16 cellular contexts compared by ENCODE assay signal in genomic region chr3:60932669-60933068, GRCh38.
DNase-seq lines count a peak whose midpoint lies in the region; ATAC-seq and TF ChIP-seq lines count a peak whose summit lies in the region.
"Had no signal": no experiment of that assay in that cellular context is flagged by ENCODE, and none has a peak within 500 bp of the region (broad histone marks: within the 10 kb centered on the region; RNA-seq: fewer than 3 reads in every experiment).

No MANE protein-coding gene starts in this region.

- H3K36me3 Mint-ChIP-seq in osteocyte (ENCODE audit: unreplicated experiment) = no peaks in the 10 kb centered on the region

- no peaks in the 10 kb centered on the region for H4K20me1 ChIP-seq in GM23248 (ENCODE audit: insufficient read depth)
- H4K20me1 ChIP-seq: BLaER1 treated with 17β-estradiol and CSF1 and Interleukin-3, amounts not matched to agents 10 nM and 100 nM had no signal

- H3K27ac ChIP-seq in GM23248 (no peak overlapping the region), VCaP (peak overlapping the region; percentile 70; the same call in 1 of the 2 replicates), testis (no peak overlapping the region)
- H3K27ac ChIP-seq: BLaER1 treated with 17β-estradiol and CSF1 and Interleukin-3, amounts not matched to agents 10 nM and 100 nM had no signal

- no peaks in the 10 kb centered on the region; the same call in 1 of the 2 replicates for H3K9me2 ChIP-seq in GM23248 (ENCODE audit: insufficient read depth)

- H3K36me3 ChIP-seq in GM23248 (ENCODE audit: low read depth) (no peaks in the 10 kb centered on the region), testis (ENCODE audit: low read depth, missing control alignments) (no peaks in the 10 kb centered on the region)
- H3K36me3 ChIP-seq: BLaER1 treated with 17β-estradiol and CSF1 and Interleukin-3, amounts not matched to agents 10 nM and 100 nM had no signal

- peak overlapping the region; percentile 17 for H3K27ac Mint-ChIP-seq in osteocyte (ENCODE audit: unreplicated experiment)
- H3K27ac Mint-ChIP-seq: natural killer cell treated with Interleukin-12 subunit alpha and Interleukin-12 subunit beta and Interleukin-15 and Interleukin-18, amount 100 ng/mL, for 72 hours had no signal

- H3K9me3 ChIP-seq in GM23248 (ENCODE audit: low read depth) (no peaks in the 10 kb centered on the region), testis (no peaks in the 10 kb centered on the region)

- H3K4me3 Mint-ChIP-seq in osteocyte (ENCODE audit: unreplicated experiment) = no peak overlapping the region
- H3K4me3 Mint-ChIP-seq: endodermal cell; natural killer cell treated with Interleukin-12 subunit alpha and Interleukin-12 subunit beta and Interleukin-15 and Interleukin-18, amount 100 ng/mL, for 72 hours had no signal

- H3K27me3 ChIP-seq in GM23248 (replicated peaks; ENCODE audit: insufficient read depth) = no peaks in the 10 kb centered on the region
- H3K27me3 ChIP-seq in testis = no peaks in the 10 kb centered on the region
- H3K27me3 ChIP-seq: BLaER1 treated with 17β-estradiol and CSF1 and Interleukin-3, amounts not matched to agents 10 nM and 100 nM had no signal

- ATAC-seq in HG02970 (IDR thresholded peaks at IDR 0.05; ENCODE audit: low FRiP score, unreplicated experiment) = no peak
- ATAC-seq in GM21619 (IDR thresholded peaks at IDR 0.05; ENCODE audit: unreplicated experiment) = no peak
- ATAC-seq: natural killer cell treated with Interleukin-12 subunit alpha and Interleukin-12 subunit beta and Interleukin-15 and Interleukin-18, amount 100 ng/mL, for 72 hours had no signal

- H3K79me2 ChIP-seq in GM23248 (ENCODE audit: insufficient read depth) = no peaks in the 10 kb centered on the region

- intact Hi-C loops in testis (cut with DNase I; ENCODE audit: low total_unique reads) = no loop called here

- no peak overlapping the region for H3K4me2 ChIP-seq in GM23248 (ENCODE audit: unreplicated experiment)

- TF ChIP-seq CTCF in VCaP (conservative IDR thresholded peaks at IDR 0.05) (no peak), osteocyte (IDR thresholded peaks at IDR 0.05) (no peak), testis (IDR thresholded peaks at IDR 0.05) (no peak)

- DNase-seq in GM23248 (peak; percentile 44), M059J (ENCODE audit: low read depth) (peak; percentile 42), osteocyte (ENCODE audit: extremely low spot score, unreplicated experiment) (no peak), testis (no peak)
- DNase-seq: activated T-cell treated with anti-CD3 and anti-CD28 coated beads, Interleukin-2, amount 50 U/mL, for 48 hours; cerebellar nuclear complex; NCI-H1092 treated with DMSO at 0.1 percent for 48 hours; NCI-H774; Right ventricle myocardium superior; substantia nigra had no signal

- no peak for TF ChIP-seq POLR2A in testis (IDR thresholded peaks at IDR 0.05)

- H3K4me1 ChIP-seq in GM23248 (ENCODE audit: insufficient read depth) = peaks cover 27% of the 10 kb centered on the region
- no peaks in the 10 kb centered on the region for H3K4me1 ChIP-seq in testis

- H3K27me3 Mint-ChIP-seq in osteocyte (ENCODE audit: unreplicated experiment) = no peaks in the 10 kb centered on the region
- H3K27me3 Mint-ChIP-seq: natural killer cell treated with Interleukin-12 subunit alpha and Interleukin-12 subunit beta and Interleukin-15 and Interleukin-18, amount 100 ng/mL, for 72 hours had no signal

- no peak overlapping the region for H3K9ac ChIP-seq in GM23248
- H3K9ac ChIP-seq: BLaER1 treated with 17β-estradiol and CSF1 and Interleukin-3, amounts not matched to agents 10 nM and 100 nM had no signal

- peaks cover 7% of the 10 kb centered on the region; the same call in 1 of the 2 replicates for H3F3A ChIP-seq in GM23248 (ENCODE audit: insufficient read depth)

- peaks cover 7% of the 10 kb centered on the region for H3K4me1 Mint-ChIP-seq in osteocyte (ENCODE audit: unreplicated experiment)

- in situ Hi-C loops in GM23248 (cut with MboI) = no loop called here

- H3K4me3 ChIP-seq in GM23248 = no peak overlapping the region
- no peak overlapping the region for H3K4me3 ChIP-seq in testis
- H3K4me3 ChIP-seq: BLaER1 treated with 17β-estradiol and CSF1 and Interleukin-3, amounts not matched to agents 10 nM and 100 nM had no signal

- peaks cover 3% of the 10 kb centered on the region for H3K9me3 Mint-ChIP-seq in osteocyte (ENCODE audit: unreplicated experiment)

- 18% methylated on average over 1 of the region's 1 CpG for WGBS in GM23248 (ENCODE audit: low coverage in 1 of 2, low lambda C conversion rate in 2 of 2, missing lambda C conversion rate in 2 of 2), 2 experiments
- WGBS in testis, 2 donors = 90 to 95% methylated on average over 1 of the region's 1 CpG

- no peak overlapping the region for H2AFZ ChIP-seq in GM23248

Comparison
In these comparisons a context has a peak if more than half of its experiments do, and no peak if none do; other contexts are left out.
1. DNase-seq: peak in GM23248 (single experiment) and M059J (single experiment); none in osteocyte (single experiment) and testis (single experiment).